Comparison of ENCODE assay signal across 25 cellular contexts in the genomic region with DNA sequence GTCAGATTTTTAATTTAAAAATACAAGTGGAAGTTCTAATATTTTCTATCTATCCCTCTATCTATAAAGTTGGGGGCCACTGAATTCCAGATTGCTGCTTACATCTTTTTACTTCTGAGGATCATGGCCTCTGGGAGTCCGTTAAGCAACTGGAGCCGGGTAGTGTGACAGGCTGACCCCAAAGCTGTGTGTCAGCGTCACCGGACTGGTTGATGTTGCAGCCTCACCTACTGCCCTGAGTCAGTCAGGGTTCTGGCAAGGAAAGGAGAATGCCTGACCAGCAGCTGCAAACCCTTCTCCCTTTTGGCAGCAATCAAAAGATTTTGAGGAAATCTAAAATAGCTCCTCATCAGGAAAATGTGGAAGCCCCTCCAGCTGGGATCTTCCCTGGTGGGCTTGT. TPM values are rescaled to one million over a fixed set of nuclear protein-coding genes. Genes with fewer than 3 reads are reported as not detected.
DNase-seq lines count a peak whose midpoint lies in the region; ATAC-seq and TF ChIP-seq lines count a peak whose summit lies in the region.
"Had no signal": no experiment of that assay in that cellular context is flagged by ENCODE, and none has a peak within 500 bp of the region (broad histone marks: within the 10 kb centered on the region; RNA-seq: fewer than 3 reads in every experiment).

No MANE protein-coding gene starts in this region.

- no peak for TF ChIP-seq CTCF in AG10803 (conservative IDR thresholded peaks at IDR 0.05; ENCODE audit: low read length)

- peaks cover 8% of the 10 kb centered on the region for H3K4me1 ChIP-seq in adipocyte (ENCODE audit: control insufficient read depth, insufficient read depth, low read length)
- H3K4me1 ChIP-seq: colonic mucosa, parathyroid adenoma had no signal

- H3K4me3 ChIP-seq in AG10803 (ENCODE audit: low read length): no peak overlapping the region
- H3K4me3 ChIP-seq in adipocyte (ENCODE audit: low read length): no peak overlapping the region
- H3K4me3 ChIP-seq: colonic mucosa had no signal

- no peaks in the 10 kb centered on the region for H3K27me3 ChIP-seq in adipocyte (replicated peaks; ENCODE audit: control insufficient read depth, insufficient read depth, low read length)
- H3K27me3 ChIP-seq: colonic mucosa had no signal

- peak; percentile 62 for DNase-seq in AG10803 (ENCODE audit: low read depth)
- DNase-seq in H4 (ENCODE audit: low spot score): peak; percentile 16
- DNase-seq in adipocyte (ENCODE audit: low read depth): peak; percentile 32
- peak; percentile 42 for DNase-seq in iris pigment epithelial cell (ENCODE audit: low read depth)
- no peak for DNase-seq in anterior cingulate cortex (lab: John Stamatoyannopoulos, UW)
- no peak for DNase-seq in cortex of kidney (lab: John Stamatoyannopoulos, UW)
- DNase-seq in activated CD8-positive, alpha-beta memory T cell treated with anti-CD3 and anti-CD28 coated beads for 24 hours: no peak
- DNase-seq: activated CD4-positive, alpha-beta memory T cell treated with anti-CD3 and anti-CD28 coated beads for 36 hours; activated naive CD4-positive, alpha-beta T cell treated with anti-CD3 and anti-CD28 coated beads, Interleukin-2, amount 10 ng/mL, durations not matched to agents 7 days and 5 days; activated T-cell treated with anti-CD3 and anti-CD28 coated beads, Interleukin-2, amount 50 U/mL, for 24 hours; colonic mucosa; DMS79 treated with DMSO at 0.1 percent for 48 hours; Kasumi-1; mammary epithelial cell; naive thymus-derived CD4-positive, alpha-beta T cell; NCI-H1436; SHP77; stimulated activated CD4-positive, alpha-beta T cell treated with anti-CD3 and anti-CD28 coated beads, Interleukin-4, amount 100 ng/mL, for 1 hour; T-helper 1 cell; WERI-Rb-1 had no signal

- no peak for ATAC-seq in GM18873 (IDR thresholded peaks at IDR 0.05; ENCODE audit: low FRiP score, unreplicated experiment)
- ATAC-seq: HCT116; naive thymus-derived CD4-positive, alpha-beta T cell had no signal

- H3K9ac ChIP-seq in adipocyte (ENCODE audit: low read length): no peak overlapping the region
- H3K9ac ChIP-seq: parathyroid adenoma had no signal

- no peaks in the 10 kb centered on the region for H3K9me3 ChIP-seq in adipocyte (ENCODE audit: control insufficient read depth, low read length)
- H3K9me3 ChIP-seq: colonic mucosa had no signal

- H3K36me3 ChIP-seq in adipocyte (ENCODE audit: control insufficient read depth, insufficient read depth, low read length, severe bottlenecking): no peaks in the 10 kb centered on the region
- H3K36me3 ChIP-seq: colonic mucosa, WERI-Rb-1 had no signal

RNA-seq across cellular contexts. Expression of gene CLUL1, which starts 24.4 kb away (rescaled TPM):
- 0.18 and 0.50 TPM in 2 replicates for total RNA-seq in H4 (2014; rRNA removed; shearing (Covaris generic))
- total RNA-seq: activated CD4-positive, alpha-beta memory T cell treated with anti-CD3 and anti-CD28 coated beads for 36 hours; colonic mucosa had no signal

RNA-seq across cellular contexts. Expression of gene TYMS, which starts 36.3 kb away (rescaled TPM):
- total RNA-seq in H4 (2014; rRNA removed; shearing (Covaris generic)): 66.6 and 72.0 TPM in 2 replicates

RNA-seq across cellular contexts. Expression of gene CETN1, which starts 41.0 kb away (rescaled TPM):
- total RNA-seq in H4 (2014; rRNA removed; shearing (Covaris generic)): not detected in 2 replicates
- total RNA-seq: activated CD4-positive, alpha-beta memory T cell treated with anti-CD3 and anti-CD28 coated beads for 36 hours; colonic mucosa; mammary epithelial cell; naive thymus-derived CD4-positive, alpha-beta T cell; skeletal muscle tissue; urinary bladder had no signal

Comparison
In these comparisons a context has a peak if more than half of its experiments do, and no peak if none do; other contexts are left out.
1. DNase-seq: peak in AG10803 (single experiment), H4 (single experiment), adipocyte (single experiment) and iris pigment epithelial cell (single experiment); none in anterior cingulate cortex (0 of 58), cortex of kidney (single experiment) and activated CD8-positive, alpha-beta memory T cell treated with anti-CD3 and anti-CD28 coated beads for 24 hours (single experiment).